ENCODE assay signal across 8 cellular contexts in genomic region chr17:82863941-82864720, GRCh38.
A peak's percentile ranks its signal among the peaks of the same experiment; 100 is the strongest.
DNase-seq lines count a peak whose midpoint lies in the region; ATAC-seq lines count a peak whose summit lies in the region.

No MANE protein-coding gene starts in this region.

- no peaks in the 10 kb centered on the region for H3K9me3 ChIP-seq in BLaER1
- H3K9me3 ChIP-seq in SK-N-MC (ENCODE audit: low read depth, low read length): no peaks in the 10 kb centered on the region

- peaks cover 88% of the 10 kb centered on the region for H4K20me1 ChIP-seq in BLaER1

- peaks cover 100% of the 10 kb centered on the region for H3K4me1 ChIP-seq in BLaER1

- H3K36me3 ChIP-seq in BLaER1 (no peaks in the 10 kb centered on the region), SK-N-MC (ENCODE audit: insufficient read depth, low read length) (no peaks in the 10 kb centered on the region)

- H3K4me2 ChIP-seq in BLaER1: peak overlapping the region; percentile 100

- ATAC-seq in GM19351 (IDR thresholded peaks at IDR 0.05; ENCODE audit: unreplicated experiment): peak; percentile 81
- ATAC-seq in HG03439 (IDR thresholded peaks at IDR 0.05; ENCODE audit: unreplicated experiment): peak; percentile 66

- H3K27ac ChIP-seq in BLaER1 (peak overlapping the region; percentile 74), SK-N-MC (peak overlapping the region; percentile 74)

- H3K9ac ChIP-seq in BLaER1 (peak overlapping the region; percentile 59; the same call in 1 of the 2 replicates), SK-N-MC (ENCODE audit: insufficient read length) (no peak overlapping the region)

- H3K27me3 ChIP-seq in BLaER1: peaks cover 5% of the 10 kb centered on the region; the same call in 1 of the 2 replicates

- DNase-seq in SK-N-MC (ENCODE audit: low read depth, low spot score) (peak; percentile 70), kidney tubule cell (ENCODE audit: low spot score) (peak; percentile 53), NCI-H187 treated with DMSO at 0.1 percent for 48 hours (lab: John Stamatoyannopoulos, UW) (no peak)
- DNase-seq in activated naive CD4-positive, alpha-beta T cell treated with anti-CD3 and anti-CD28 coated beads, Interleukin-2, amount 50 U/mL, for 16 hours: peak; percentile 83
- peak; percentile 74 to 82 for DNase-seq in stimulated activated CD8-positive, alpha-beta memory T cell treated with anti-CD3 and anti-CD28 coated beads, Interleukin-2, amount 100 ng/mL, for 1 hour (ENCODE audit: low read depth in 2 of 2)

- H3K4me3 ChIP-seq in BLaER1: peak overlapping the region; percentile 36
- peak overlapping the region; percentile 36 for H3K4me3 ChIP-seq in SK-N-MC
